Comparison of ENCODE assay signal across 29 cellular contexts in the genomic region with DNA sequence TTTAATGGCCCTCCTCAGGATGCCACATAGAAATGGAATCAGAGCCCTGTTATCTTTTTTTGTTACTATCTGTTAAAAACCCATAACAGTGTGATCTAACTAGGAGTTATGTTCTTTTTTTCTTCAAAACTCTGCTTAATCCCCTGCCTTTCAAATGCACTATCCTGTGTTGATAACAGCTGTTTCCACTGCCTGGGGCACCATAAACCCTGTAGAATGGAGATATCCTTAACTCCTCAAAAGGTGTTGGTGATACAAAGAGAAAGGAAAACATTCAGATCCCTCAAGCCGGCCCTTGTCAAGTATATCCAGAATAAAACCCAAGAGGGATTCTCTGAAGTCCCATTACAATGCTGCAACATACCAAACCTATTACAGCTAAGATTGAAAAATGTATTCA.
"Had no signal": no experiment of that assay in that cellular context is flagged by ENCODE, and none has a peak within 500 bp of the region (broad histone marks: within the 10 kb centered on the region; RNA-seq: fewer than 3 reads in every experiment).

No MANE protein-coding gene starts in this region.

- DNase-seq: activated CD4-positive, alpha-beta T cell treated with anti-CD3 and anti-CD28 coated beads for 36 hours; activated CD4-positive, alpha-beta T cell treated with anti-CD3 and anti-CD28 coated beads, Interleukin-2, amount 10 ng/mL, durations not matched to agents 7 days and 5 days; activated CD4-positive, alpha-beta T cell treated with anti-CD3 and anti-CD28 coated beads, Interleukin-2, amount 50 U/mL, for 48 hours; activated CD8-positive, alpha-beta T cell treated with anti-CD3 and anti-CD28 coated beads, Interleukin-2, amount 10 ng/mL, durations not matched to agents 7 days and 5 days; activated gamma-delta T cell; activated naive CD4-positive, alpha-beta T cell treated with Interleukin-2 at 50 U/mL for 16 hours; activated naive CD8-positive, alpha-beta T cell treated with anti-CD3 and anti-CD28 coated beads, Interleukin-2, amount 10 ng/mL, durations not matched to agents 7 days and 5 days; activated T-cell treated with anti-CD3 and anti-CD28 coated beads, Interleukin-2, amount 50 U/mL, for 24 hours; amygdala; central memory CD4-positive, alpha-beta T cell; MM.1S; MV-4-11; NCI-H1092; NCI-H146; NCI-H187; NCI-H2081; NCI-H2171 treated with DMSO at 0.1 percent for 48 hours; NCI-H2227 treated with DMSO at 0.1 percent for 48 hours; NCI-H446 treated with DMSO at 0.1 percent for 48 hours; NCI-H524 treated with DMSO at 0.1 percent for 48 hours; PC-9 had no signal

- H2AFZ ChIP-seq: PC-9 had no signal

- H3K27ac ChIP-seq: KMS-11, PC-9, RWPE1, SK-N-MC had no signal

- H3K9ac ChIP-seq: KMS-11 had no signal

- H3K4me3 ChIP-seq: PC-9, SK-N-MC had no signal

- ATAC-seq: activated CD4-positive, alpha-beta T cell treated with anti-CD3 and anti-CD28 coated beads for 36 hours; activated CD4-positive, CD25-positive, alpha-beta regulatory T cell treated with anti-CD3 and anti-CD28 coated beads, Interleukin-2, amount 50 U/mL, for 24 hours; activated CD8-positive, alpha-beta T cell treated with anti-CD3 and anti-CD28 coated beads, Interleukin-2, amount 10 ng/mL, durations not matched to agents 7 days and 5 days; Right ventricle myocardium inferior had no signal

- FAIRE-seq: bronchial epithelial cell, RCC 7860, TTC549 had no signal

- H3K4me2 ChIP-seq: KMS-11, PC-9 had no signal
